28 cellular contexts compared by ENCODE assay signal in the genomic region with DNA sequence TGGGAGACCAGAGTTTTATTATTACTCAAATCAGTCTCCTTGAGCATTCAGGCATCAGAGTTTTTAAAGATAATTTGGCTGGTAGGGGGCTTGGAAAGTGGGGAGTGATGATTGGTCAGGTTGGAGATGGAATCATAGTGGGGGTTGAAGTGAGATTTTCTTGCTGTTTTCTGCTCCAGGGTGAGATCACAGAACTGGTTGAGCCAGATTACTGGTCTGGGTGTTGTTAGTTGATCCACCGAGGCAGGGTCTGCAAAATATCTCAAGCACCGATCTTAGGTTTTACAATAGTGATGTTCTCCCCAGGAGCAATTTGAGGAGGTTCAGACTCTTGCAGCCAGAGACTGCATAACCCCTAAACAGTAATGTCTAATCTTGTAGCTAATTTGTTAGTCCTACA.
"Had no signal": no experiment of that assay in that cellular context is flagged by ENCODE, and none has a peak within 500 bp of the region (broad histone marks: within the 10 kb centered on the region; RNA-seq: fewer than 3 reads in every experiment).

No MANE protein-coding gene starts in this region.

- ATAC-seq: activated naive CD8-positive, alpha-beta T cell treated with anti-CD3 and anti-CD28 coated beads, Interleukin-2, amount 50 U/mL, for 24 hours; body of pancreas; effector memory CD8-positive, alpha-beta T cell; gastroesophageal sphincter had no signal

- H3K4me1 ChIP-seq: adrenal gland, body of pancreas, esophagus squamous epithelium, gastroesophageal sphincter had no signal

- H3K36me3 ChIP-seq: adrenal gland, esophagus squamous epithelium, gastroesophageal sphincter had no signal

- H3K9me3 Mint-ChIP-seq: activated CD4-positive, alpha-beta memory T cell treated with anti-CD3 and anti-CD28 coated beads, Interleukin-2, amount 10 ng/mL, durations not matched to agents 7 days and 5 days; activated CD4-positive, alpha-beta T cell treated with anti-CD3 and anti-CD28 coated beads, Interleukin-2, amount 10 ng/mL, durations not matched to agents 7 days and 5 days had no signal

- DNase-seq: activated CD4-positive, alpha-beta memory T cell treated with anti-CD3 and anti-CD28 coated beads, Interleukin-2, amount 10 ng/mL, durations not matched to agents 7 days and 5 days; activated CD4-positive, alpha-beta T cell treated with anti-CD3 and anti-CD28 coated beads for 1 hour; activated CD4-positive, alpha-beta T cell treated with anti-CD3 and anti-CD28 coated beads for 4 hours; activated CD4-positive, alpha-beta T cell treated with anti-CD3 and anti-CD28 coated beads, Interleukin-2, amount 10 ng/mL, durations not matched to agents 7 days and 5 days; activated CD4-positive, alpha-beta T cell treated with anti-CD3 and anti-CD28 coated beads, Interleukin-2, amount 50 U/mL, for 4 hours; activated CD8-positive, alpha-beta memory T cell treated with anti-CD3 and anti-CD28 coated beads, Interleukin-2, amount 50 U/mL, for 48 hours; activated effector memory CD4-positive, alpha-beta T cell treated with Interleukin-2 at 50 U/mL for 16 hours; activated gamma-delta T cell treated with Interleukin-2 at 50 U/mL for 16 hours; activated naive CD4-positive, alpha-beta T cell treated with anti-CD3 and anti-CD28 coated beads, Interleukin-2, amount 50 U/mL, for 16 hours; activated naive CD4-positive, alpha-beta T cell treated with Interleukin-2 at 50 U/mL for 16 hours; activated naive CD8-positive, alpha-beta T cell treated with anti-CD3 and anti-CD28 coated beads, Interleukin-2, amount 50 U/mL, for 24 hours; activated T-cell treated with anti-CD3 and anti-CD28 coated beads for 4 hours; activated T-cell treated with anti-CD3 and anti-CD28 coated beads, Interleukin-2, amount 50 U/mL, for 24 hours; adrenal gland; amygdala; aorta; body of pancreas; caudate nucleus; cortex of kidney; dermis blood vessel endothelial cell; effector CD4-positive, alpha-beta T cell; effector memory CD8-positive, alpha-beta T cell; esophagus squamous epithelium; foreskin melanocyte had no signal

- H3K4me3 Mint-ChIP-seq: activated CD4-positive, alpha-beta memory T cell treated with anti-CD3 and anti-CD28 coated beads, Interleukin-2, amount 10 ng/mL, durations not matched to agents 7 days and 5 days; activated CD4-positive, alpha-beta T cell treated with anti-CD3 and anti-CD28 coated beads, Interleukin-2, amount 10 ng/mL, durations not matched to agents 7 days and 5 days; activated naive CD8-positive, alpha-beta T cell; activated naive CD8-positive, alpha-beta T cell treated with anti-CD3 and anti-CD28 coated beads, Interleukin-2, amount 50 U/mL, for 24 hours; activated T-cell treated with anti-CD3 and anti-CD28 coated beads, Interleukin-2, amount 50 U/mL, for 24 hours; activated T-helper 17 cell treated with anti-CD3 and anti-CD28 coated beads, Interleukin-2, amount 50 U/mL, for 72 hours; effector memory CD8-positive, alpha-beta T cell had no signal

- H3K4me3 ChIP-seq: adrenal gland, body of pancreas, esophagus squamous epithelium, gastroesophageal sphincter had no signal

- H3K4me1 Mint-ChIP-seq: activated CD4-positive, alpha-beta memory T cell treated with anti-CD3 and anti-CD28 coated beads, Interleukin-2, amount 10 ng/mL, durations not matched to agents 7 days and 5 days; activated CD4-positive, alpha-beta T cell treated with anti-CD3 and anti-CD28 coated beads, Interleukin-2, amount 10 ng/mL, durations not matched to agents 7 days and 5 days; activated naive CD8-positive, alpha-beta T cell treated with anti-CD3 and anti-CD28 coated beads, Interleukin-2, amount 50 U/mL, for 24 hours; activated T-helper 17 cell treated with anti-CD3 and anti-CD28 coated beads, Interleukin-2, amount 50 U/mL, for 72 hours had no signal

- H3K27me3 ChIP-seq: adrenal gland, body of pancreas, gastroesophageal sphincter had no signal

- H3K27me3 Mint-ChIP-seq: activated CD4-positive, alpha-beta memory T cell treated with anti-CD3 and anti-CD28 coated beads, Interleukin-2, amount 10 ng/mL, durations not matched to agents 7 days and 5 days; activated CD4-positive, alpha-beta T cell treated with anti-CD3 and anti-CD28 coated beads, Interleukin-2, amount 10 ng/mL, durations not matched to agents 7 days and 5 days; activated naive CD8-positive, alpha-beta T cell treated with anti-CD3 and anti-CD28 coated beads, Interleukin-2, amount 50 U/mL, for 24 hours; activated T-cell treated with anti-CD3 and anti-CD28 coated beads, Interleukin-2, amount 50 U/mL, for 24 hours; effector memory CD8-positive, alpha-beta T cell had no signal

- H3K36me3 Mint-ChIP-seq: activated naive CD8-positive, alpha-beta T cell had no signal

- H3K27ac ChIP-seq: adrenal gland, body of pancreas, epithelial cell of prostate, esophagus squamous epithelium, gastroesophageal sphincter had no signal

- H3K27ac Mint-ChIP-seq: activated CD4-positive, alpha-beta memory T cell treated with anti-CD3 and anti-CD28 coated beads, Interleukin-2, amount 10 ng/mL, durations not matched to agents 7 days and 5 days; activated CD4-positive, alpha-beta T cell treated with anti-CD3 and anti-CD28 coated beads, Interleukin-2, amount 10 ng/mL, durations not matched to agents 7 days and 5 days; activated naive CD8-positive, alpha-beta T cell; activated naive CD8-positive, alpha-beta T cell treated with anti-CD3 and anti-CD28 coated beads, Interleukin-2, amount 50 U/mL, for 24 hours; activated T-cell treated with anti-CD3 and anti-CD28 coated beads, Interleukin-2, amount 50 U/mL, for 24 hours; activated T-helper 17 cell treated with anti-CD3 and anti-CD28 coated beads, Interleukin-2, amount 50 U/mL, for 72 hours; effector memory CD8-positive, alpha-beta T cell had no signal
